Comparison of ENCODE assay signal across 12 cellular contexts in genomic region chr2:156192468-156192867, GRCh38.
DNase-seq lines count a peak whose midpoint lies in the region; ATAC-seq, FAIRE-seq and TF ChIP-seq lines count a peak whose summit lies in the region.
"Had no signal": no experiment of that assay in that cellular context is flagged by ENCODE, and none has a peak within 500 bp of the region (broad histone marks: within the 10 kb centered on the region; RNA-seq: fewer than 3 reads in every experiment).

No MANE protein-coding gene starts in this region.

- RAD21 ChIA-PET in GM12878 (lab: Charles Lee; ENCODE audit: unreplicated experiment) = interaction anchor here (1.4 kb wide), 1 partner anchor 1001 kb away, joined by 4 read pairs; no protein-coding TSS in a partner anchor

- TF ChIP-seq RAD21 in GM12878 (IDR thresholded peaks at IDR 0.05; ENCODE audit: insufficient read depth, low read depth, low read length) = peak; percentile 53

- H3K36me3 Mint-ChIP-seq in stimulated activated naive CD8-positive, alpha-beta T cell treated with anti-CD3 and anti-CD28 coated beads, Interleukin-15, Interleukin-2, amounts not matched to agents 100 ng/mL and 50 ng/mL, for 24 hours (ENCODE audit: low read depth) = no peaks in the 10 kb centered on the region
- H3K36me3 Mint-ChIP-seq: activated CD8-positive, alpha-beta memory T cell treated with anti-CD3 and anti-CD28 coated beads, Interleukin-2, amount 10 ng/mL, durations not matched to agents 7 days and 5 days; CD4-positive, CD25-positive, alpha-beta regulatory T cell had no signal

- TF ChIP-seq EP300 in GM12878 (IDR thresholded peaks at IDR 0.05; ENCODE audit: borderline replicate concordance in 1 of 2, control insufficient read depth in 1 of 2, low read depth in 2 of 2, low read length in 2 of 2) = no peak

- H2AFZ ChIP-seq in GM12878 (ENCODE audit: control insufficient read depth, low read depth, low read length) (no peak overlapping the region), smooth muscle cell (ENCODE audit: low read depth) (no peak overlapping the region)

- SMC1A ChIA-PET in GM12878 (lab: Charles Lee; ENCODE audit: uncharacterized antibody, unreplicated experiment) = interaction anchor here (0.6 to 3.6 kb wide), 4 partner anchors 397 to 1053 kb away, joined by 3 to 22 read pairs (median 4); no protein-coding TSS in a partner anchor

- H3K4me3 ChIP-seq in heart left ventricle (no peak overlapping the region), GM12878 (no peak overlapping the region), thyroid gland (replicated peaks in 1 of 3) (no peak overlapping the region), smooth muscle cell (no peak overlapping the region)
- H3K4me3 ChIP-seq: colonic mucosa had no signal

- no peak for DNase-seq in heart left ventricle
- DNase-seq in left ventricle myocardium superior = no peak
- DNase-seq in GM12878 (ENCODE audit: low read depth, low spot score) = peak; percentile 3
- no peak for DNase-seq in thyroid gland
- no peak for DNase-seq in NCI-H1417 treated with DMSO at 0.1 percent for 48 hours (lab: John Stamatoyannopoulos, UW)
- no peak for DNase-seq in smooth muscle cell (lab: John Stamatoyannopoulos, UW; ENCODE audit: unreplicated experiment)
- DNase-seq: activated CD8-positive, alpha-beta memory T cell treated with anti-CD3 and anti-CD28 coated beads, Interleukin-2, amount 10 ng/mL, durations not matched to agents 7 days and 5 days; colonic mucosa; NCI-H1092 had no signal

- H3K36me3 ChIP-seq in heart left ventricle (no peaks in the 10 kb centered on the region), GM12878 (ENCODE audit: control insufficient read depth in 2 of 2, insufficient read depth in 2 of 2, low read length in 1 of 2) (no peaks in the 10 kb centered on the region), thyroid gland (no peaks in the 10 kb centered on the region), smooth muscle cell (ENCODE audit: low read depth) (no peaks in the 10 kb centered on the region)
- H3K36me3 ChIP-seq: colonic mucosa had no signal

- no peaks in the 10 kb centered on the region for H3K9me3 ChIP-seq in heart left ventricle
- H3K9me3 ChIP-seq in GM12878 (replicated peaks; ENCODE audit: control insufficient read depth, insufficient read depth, low read length) = no peaks in the 10 kb centered on the region
- H3K9me3 ChIP-seq in thyroid gland = no peaks in the 10 kb centered on the region
- no peaks in the 10 kb centered on the region for H3K9me3 ChIP-seq in smooth muscle cell (replicated peaks; ENCODE audit: low read depth)
- H3K9me3 ChIP-seq: colonic mucosa had no signal

- H4K20me1 ChIP-seq in GM12878 (ENCODE audit: control insufficient read depth, insufficient read depth) (no peaks in the 10 kb centered on the region), smooth muscle cell (ENCODE audit: low read depth) (no peaks in the 10 kb centered on the region)

- CTCF ChIA-PET in GM12878 (lab: Yijun Ruan, JAX) = interaction anchor here (1.7 to 3.3 kb wide), 2 partner anchors 396 to 1001 kb away, joined by 4 to 23 read pairs; no protein-coding TSS in a partner anchor

- POLR2A ChIA-PET in GM12878 (lab: Charles Lee) = no interaction called here

- no peaks in the 10 kb centered on the region for H3K27me3 Mint-ChIP-seq in stimulated activated naive CD8-positive, alpha-beta T cell treated with anti-CD3 and anti-CD28 coated beads, Interleukin-15, Interleukin-2, amounts not matched to agents 100 ng/mL and 50 ng/mL, for 24 hours
- H3K27me3 Mint-ChIP-seq: CD4-positive, CD25-positive, alpha-beta regulatory T cell had no signal

- ATAC-seq in heart left ventricle (no peak), left ventricle myocardium superior (no peak), HG03097 (IDR thresholded peaks at IDR 0.05; ENCODE audit: low FRiP score, unreplicated experiment) (peak; percentile 81), GM12878 (peak; percentile 83)
- ATAC-seq: activated CD8-positive, alpha-beta memory T cell treated with anti-CD3 and anti-CD28 coated beads, Interleukin-2, amount 10 ng/mL, durations not matched to agents 7 days and 5 days had no signal

- no TSS peak for BruUV-seq in GM12878 (replicated peaks; lab: Mats Ljungman, UMichigan)

- H3K9ac ChIP-seq in GM12878 (ENCODE audit: control insufficient read depth, insufficient read depth, low read length) (no peak overlapping the region), smooth muscle cell (ENCODE audit: low read depth) (no peak overlapping the region)

- no peaks in the 10 kb centered on the region for H3F3A ChIP-seq in smooth muscle cell (ENCODE audit: low read depth)

- peaks cover 0 to 4% (median 0%) of the 10 kb centered on the region in 12 donors for H3K4me1 ChIP-seq in heart left ventricle
- no peaks in the 10 kb centered on the region for H3K4me1 ChIP-seq in GM12878 (ENCODE audit: control insufficient read depth, insufficient read depth, low read length)
- peaks cover 20 to 22% of the 10 kb centered on the region in 2 donors for H3K4me1 ChIP-seq in thyroid gland
- H3K4me1 ChIP-seq in smooth muscle cell (ENCODE audit: low read depth) = no peaks in the 10 kb centered on the region
- H3K4me1 ChIP-seq: colonic mucosa had no signal

- peaks cover 18% of the 10 kb centered on the region for H3K4me1 Mint-ChIP-seq in stimulated activated naive CD8-positive, alpha-beta T cell treated with anti-CD3 and anti-CD28 coated beads, Interleukin-15, Interleukin-2, amounts not matched to agents 100 ng/mL and 50 ng/mL, for 24 hours (ENCODE audit: low read depth)
- H3K4me1 Mint-ChIP-seq: activated CD8-positive, alpha-beta memory T cell treated with anti-CD3 and anti-CD28 coated beads, Interleukin-2, amount 10 ng/mL, durations not matched to agents 7 days and 5 days had no signal

- no peak for FAIRE-seq in GM12878 (lab: Jason Lieb, UNC)

- in situ Hi-C loops in GM12878 (cut with MboI) = no loop called here

- H3K27ac Mint-ChIP-seq in stimulated activated naive CD8-positive, alpha-beta T cell treated with anti-CD3 and anti-CD28 coated beads, Interleukin-15, Interleukin-2, amounts not matched to agents 100 ng/mL and 50 ng/mL, for 24 hours = peak overlapping the region; percentile 7
- H3K27ac Mint-ChIP-seq: activated CD8-positive, alpha-beta memory T cell treated with anti-CD3 and anti-CD28 coated beads, Interleukin-2, amount 10 ng/mL, durations not matched to agents 7 days and 5 days; CD4-positive, CD25-positive, alpha-beta regulatory T cell had no signal

- TF ChIP-seq POLR2A in heart left ventricle (IDR thresholded peaks at IDR 0.05) (no peak), GM12878 (IDR thresholded peaks at IDR 0.05; ENCODE audit: low read depth, low read length) (no peak), thyroid gland (IDR thresholded peaks at IDR 0.05) (no peak)

- H3K27me3 ChIP-seq in heart left ventricle = no peaks in the 10 kb centered on the region
- H3K27me3 ChIP-seq in GM12878 (replicated peaks in 1 of 2; ENCODE audit: control insufficient read depth in 2 of 2, insufficient read depth in 2 of 2, low read length in 1 of 2) = no peaks in the 10 kb centered on the region
- no peaks in the 10 kb centered on the region for H3K27me3 ChIP-seq in thyroid gland
- no peaks in the 10 kb centered on the region for H3K27me3 ChIP-seq in smooth muscle cell (ENCODE audit: low read depth)
- H3K27me3 ChIP-seq: colonic mucosa had no signal

- H3K27ac ChIP-seq in heart left ventricle (no peak overlapping the region), GM12878 (ENCODE audit: control insufficient read depth, insufficient read depth) (no peak overlapping the region), thyroid gland (no peak overlapping the region), smooth muscle cell (ENCODE audit: low read depth) (no peak overlapping the region)
- H3K27ac ChIP-seq: colonic mucosa had no signal

- H3K9me3 Mint-ChIP-seq in stimulated activated naive CD8-positive, alpha-beta T cell treated with anti-CD3 and anti-CD28 coated beads, Interleukin-15, Interleukin-2, amounts not matched to agents 100 ng/mL and 50 ng/mL, for 24 hours = no peaks in the 10 kb centered on the region

- H3K4me2 ChIP-seq in GM12878 (ENCODE audit: control insufficient read depth, insufficient read depth) (no peak overlapping the region), smooth muscle cell (no peak overlapping the region)

- TF ChIP-seq CTCF in heart left ventricle (IDR thresholded peaks at IDR 0.05) (peak in 10 of 12 donors; percentile 10 to 48 (median 30)), GM12878 (IDR thresholded peaks at IDR 0.05 in 2 of 3, conservative IDR thresholded peaks at IDR 0.05 in 1 of 3; ENCODE audit: control insufficient read depth in 2 of 3, extremely low read depth in 1 of 3, insufficient read depth in 1 of 3, low read depth in 3 of 3, low read length in 3 of 3) (peak in 2 of 3 experiments; percentile 18 to 28; a peak in 3 of 6 replicates), thyroid gland (IDR thresholded peaks at IDR 0.05) (peak in 3 of 6 experiments; percentile 11 to 28 (median 23)), smooth muscle cell (IDR thresholded peaks at IDR 0.05; ENCODE audit: borderline replicate concordance, insufficient read depth, poor library complexity, severe bottlenecking) (no peak)

- no peak overlapping the region for H3K4me3 Mint-ChIP-seq in stimulated activated naive CD8-positive, alpha-beta T cell treated with anti-CD3 and anti-CD28 coated beads, Interleukin-15, Interleukin-2, amounts not matched to agents 100 ng/mL and 50 ng/mL, for 24 hours
- H3K4me3 Mint-ChIP-seq: activated CD8-positive, alpha-beta memory T cell treated with anti-CD3 and anti-CD28 coated beads, Interleukin-2, amount 10 ng/mL, durations not matched to agents 7 days and 5 days; CD4-positive, CD25-positive, alpha-beta regulatory T cell had no signal

- H3K79me2 ChIP-seq in GM12878 (ENCODE audit: control insufficient read depth, insufficient read depth, low read length) = no peaks in the 10 kb centered on the region
- H3K79me2 ChIP-seq in smooth muscle cell (ENCODE audit: low read depth) = no peaks in the 10 kb centered on the region

- intact Hi-C loops in heart left ventricle (cut with DNase I) (loop anchor here in 6 of 10 donors (2.0 to 10.0 kb wide), 4 partner anchors 202 to 402 kb away; no protein-coding TSS in a partner anchor), left ventricle myocardium superior (cut with micrococcal nuclease) (no loop called here), GM12878 (cut with micrococcal nuclease; ENCODE audit: unreplicated experiment) (loop anchor here (2.0 kb wide), 1 partner anchor 396 kb away; no protein-coding TSS in a partner anchor), thyroid gland (cut with DNase I) (no loop called here)

Comparison
In these comparisons a context has a peak if more than half of its experiments do, and no peak if none do; other contexts are left out.
1. intact Hi-C loops: an anchor here in heart left ventricle (2.0 to 10.0 kb wide) and GM12878 (2.0 kb wide); none called in left ventricle myocardium superior and thyroid gland.
2. ATAC-seq: peak in HG03097 (single experiment) and GM12878 (single experiment); none in heart left ventricle (0 of 4) and left ventricle myocardium superior (single experiment).